Comparison of ENCODE assay signal across 8 cellular contexts in genomic region chr6:70668499-70668812, GRCh38. TPM values are rescaled to one million over a fixed set of nuclear protein-coding genes. Genes with fewer than 3 reads are reported as not detected.
A peak's percentile ranks its signal among the peaks of the same experiment; 100 is the strongest.
DNase-seq lines count a peak whose midpoint lies in the region; ATAC-seq, FAIRE-seq and TF ChIP-seq lines count a peak whose summit lies in the region.

No MANE protein-coding gene starts in this region.

- H3K27me3 Mint-ChIP-seq in astrocyte (ENCODE audit: low read depth, unreplicated experiment): no peaks in the 10 kb centered on the region

- H3K9me3 ChIP-seq in KOPT-K1 (ENCODE audit: insufficient read depth, low read length, poor library complexity, severe bottlenecking): no peaks in the 10 kb centered on the region
- H3K9me3 ChIP-seq in astrocyte (ENCODE audit: insufficient read depth, low read depth, low read length): no peaks in the 10 kb centered on the region
- H3K9me3 ChIP-seq in left lung: no peaks in the 10 kb centered on the region
- H3K9me3 ChIP-seq in thoracic aorta: no peaks in the 10 kb centered on the region

- FAIRE-seq in astrocyte (lab: Jason Lieb, UNC): no peak

- no peaks in the 10 kb centered on the region for H3K36me3 Mint-ChIP-seq in astrocyte (ENCODE audit: low read depth, unreplicated experiment)

- ATAC-seq in left lung (peak; percentile 81), thoracic aorta (ENCODE audit: insufficient number of reproducible peaks, low FRiP score, low read depth) (no peak), GM18502 (IDR thresholded peaks at IDR 0.05; ENCODE audit: poor library complexity, unreplicated experiment) (no peak)

- peak overlapping the region; percentile 90 for H3K4me2 ChIP-seq in astrocyte (ENCODE audit: low read length)

- H3K36me3 ChIP-seq in KOPT-K1 (ENCODE audit: insufficient read depth, low read length) (no peaks in the 10 kb centered on the region), astrocyte (ENCODE audit: insufficient read depth, low read length) (no peaks in the 10 kb centered on the region), left lung (no peaks in the 10 kb centered on the region), thoracic aorta (no peaks in the 10 kb centered on the region)

- peak overlapping the region; percentile 60 for H3K27ac Mint-ChIP-seq in astrocyte (ENCODE audit: unreplicated experiment)

- H3K27me3 ChIP-seq in astrocyte (ENCODE audit: insufficient read depth, low read length) (peaks cover 3% of the 10 kb centered on the region), left lung (no peaks in the 10 kb centered on the region), thoracic aorta (replicated peaks; ENCODE audit: insufficient read depth) (no peaks in the 10 kb centered on the region)

- DNase-seq in activated CD8-positive, alpha-beta memory T cell treated with anti-CD3 and anti-CD28 coated beads, Interleukin-2, amount 50 U/mL, for 24 hours (ENCODE audit: extremely low read depth): peak; percentile 23
- DNase-seq in activated CD8-positive, alpha-beta memory T cell treated with anti-CD3 and anti-CD28 coated beads for 24 hours: no peak
- no peak for DNase-seq in astrocyte (ENCODE audit: low read depth)
- peak in 1 of 2 donors; percentile 75 for DNase-seq in left lung
- DNase-seq in thoracic aorta (ENCODE audit: low spot score): no peak
- DNase-seq in activated gamma-delta T cell treated with Interleukin-2 at 50 U/mL for 16 hours: no peak

- H3K4me3 Mint-ChIP-seq in astrocyte (ENCODE audit: unreplicated experiment): peak overlapping the region; percentile 93

- peaks cover 48% of the 10 kb centered on the region for H3K79me2 ChIP-seq in astrocyte (ENCODE audit: insufficient read depth, low read length)

- peak overlapping the region; percentile 98 for H2AFZ ChIP-seq in astrocyte (ENCODE audit: low read depth, low read length)

- intact Hi-C loops in left lung (cut with DNase I): no loop called here

- peaks cover 21% of the 10 kb centered on the region for H3K4me1 Mint-ChIP-seq in astrocyte (ENCODE audit: low read depth, unreplicated experiment)

- H3K9me3 Mint-ChIP-seq in astrocyte (ENCODE audit: unreplicated experiment): no peaks in the 10 kb centered on the region

- peak overlapping the region; percentile 87 for H3K9ac ChIP-seq in astrocyte (ENCODE audit: low read length)

- TF ChIP-seq CTCF in astrocyte (IDR thresholded peaks at IDR 0.05; ENCODE audit: insufficient read depth, low read depth, low read length) (no peak), left lung (IDR thresholded peaks at IDR 0.05) (no peak), thoracic aorta (IDR thresholded peaks at IDR 0.05) (no peak)

- H3K4me1 ChIP-seq in astrocyte (ENCODE audit: insufficient read depth, low read length) (peaks cover 6% of the 10 kb centered on the region), left lung (peaks cover 0 to 41% of the 10 kb centered on the region in 2 donors), thoracic aorta (ENCODE audit: control insufficient read depth in 1 of 2, low read depth in 2 of 2) (peaks cover 9 to 26% of the 10 kb centered on the region in 2 donors)

- peak overlapping the region; percentile 85 for H3K4me3 ChIP-seq in astrocyte (ENCODE audit: insufficient read depth, low read depth, low read length)
- H3K4me3 ChIP-seq in left lung: peak overlapping the region; percentile 95
- H3K4me3 ChIP-seq in thoracic aorta: peak overlapping the region; percentile 90

- H4K20me1 ChIP-seq in astrocyte (ENCODE audit: insufficient read depth, low read length): peaks cover 36% of the 10 kb centered on the region

- H3K27ac ChIP-seq in KOPT-K1 (ENCODE audit: low read depth, low read length, poor library complexity, severe bottlenecking) (peak overlapping the region; percentile 65), astrocyte (ENCODE audit: low read depth, low read length) (no peak overlapping the region), left lung (peak overlapping the region; percentile 96 to 97), thoracic aorta (peak overlapping the region; percentile 76 to 89)

RNA-seq across cellular contexts. Expression of gene SMAP1, which starts 0.8 kb away (rescaled TPM):
- total RNA-seq in astrocyte (22.1 and 27.3 TPM in 2 replicates), left lung (10 to 100 TPM; 26.6 to 27.2 TPM), thoracic aorta (10 to 100 TPM; 13.7 to 26.0 TPM)
